15 cellular contexts compared by ENCODE assay signal in the genomic region with DNA sequence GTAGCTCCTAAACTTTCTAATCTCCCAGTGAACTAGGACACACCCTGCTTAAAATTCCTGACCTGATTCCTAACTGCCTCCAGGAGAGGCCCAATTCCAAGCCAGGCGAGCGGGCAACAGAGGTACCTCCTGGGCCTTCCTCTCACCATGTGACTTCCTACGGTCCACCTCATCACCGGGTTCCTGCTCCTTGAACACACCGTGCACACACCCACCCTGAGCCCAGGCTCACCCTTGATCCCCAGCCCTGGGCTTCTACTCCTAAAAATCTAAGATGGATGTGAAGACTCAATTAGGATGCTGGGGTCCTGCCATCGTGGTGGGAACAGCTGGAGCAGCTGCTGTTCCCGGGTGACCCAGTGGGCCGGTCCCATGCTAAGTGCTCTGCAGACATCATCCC.
DNase-seq lines count a peak whose midpoint lies in the region; ATAC-seq and TF ChIP-seq lines count a peak whose summit lies in the region.
"Had no signal": no experiment of that assay in that cellular context is flagged by ENCODE, and none has a peak within 500 bp of the region (broad histone marks: within the 10 kb centered on the region; RNA-seq: fewer than 3 reads in every experiment).

No MANE protein-coding gene starts in this region.

- H3K27ac Mint-ChIP-seq in WTC11 = peak overlapping the region; percentile 68; the same call in 1 of the 2 replicates
- peak overlapping the region; percentile 87 for H3K27ac Mint-ChIP-seq in dendritic cell treated with granulocyte-macrophage colony-stimulating factor and Interleukin-4, amounts not matched to agents 40 ng/mL and 50 ng/mL, for 4 days
- peak overlapping the region in 2 of 3 experiments; percentile 44 to 56 for H3K27ac Mint-ChIP-seq in nephron
- H3K27ac Mint-ChIP-seq: CD4-positive, alpha-beta T cell had no signal

- H3K4me1 Mint-ChIP-seq in WTC11 (peaks cover 15% of the 10 kb centered on the region), nephron (peaks cover 24% of the 10 kb centered on the region)
- peaks cover 83% of the 10 kb centered on the region for H3K4me1 Mint-ChIP-seq in dendritic cell treated with granulocyte-macrophage colony-stimulating factor and Interleukin-4, amounts not matched to agents 40 ng/mL and 50 ng/mL, for 4 days (ENCODE audit: low read depth)

- DNase-seq in WTC11 (ENCODE audit: low spot score) = no peak
- no peak for DNase-seq in T-helper 2 cell
- DNase-seq in stimulated activated CD4-positive, alpha-beta T cell treated with anti-CD3 and anti-CD28 coated beads, Interleukin-15, amount 100 ng/mL, for 24 hours = no peak
- no peak for DNase-seq in omental fat pad (ENCODE audit: low spot score)
- DNase-seq: ACHN; AML-193; CD4-positive, alpha-beta T cell; MG63; NCI-H1092; NCI-H2081 treated with DMSO at 0.1 percent for 48 hours; NCI-H510A treated with DMSO at 0.1 percent for 48 hours; PC-9 had no signal

- H3K9me3 Mint-ChIP-seq in WTC11 (no peaks in the 10 kb centered on the region), nephron (no peaks in the 10 kb centered on the region)
- H3K9me3 Mint-ChIP-seq in dendritic cell treated with granulocyte-macrophage colony-stimulating factor and Interleukin-4, amounts not matched to agents 40 ng/mL and 50 ng/mL, for 4 days = peaks cover 8% of the 10 kb centered on the region
- H3K9me3 Mint-ChIP-seq: CD4-positive, alpha-beta T cell had no signal

- POLR2A ChIA-PET in WTC11 (lab: Charles Lee) = no interaction called here

- CTCF ChIA-PET in WTC11 (lab: Charles Lee) = interaction anchor here (1.0 to 1.1 kb wide), 2 partner anchors 43 to 122 kb away, joined by 3 to 4 read pairs; no protein-coding TSS in a partner anchor

- intact Hi-C loops in dendritic cell treated with granulocyte-macrophage colony-stimulating factor and Interleukin-4, amounts not matched to agents 40 ng/mL and 50 ng/mL, for 4 days (cut with micrococcal nuclease) = no loop called here

- H3K27ac ChIP-seq in temporal lobe (ENCODE audit: low read depth, low read length) = peak overlapping the region; percentile 33
- H3K27ac ChIP-seq: PC-9 had no signal

- no peak for ATAC-seq in WTC11
- no peak for ATAC-seq in omental fat pad (ENCODE audit: low FRiP score)

- no peak overlapping the region for H3K4me3 Mint-ChIP-seq in WTC11
- H3K4me3 Mint-ChIP-seq in dendritic cell treated with granulocyte-macrophage colony-stimulating factor and Interleukin-4, amounts not matched to agents 40 ng/mL and 50 ng/mL, for 4 days = no peak overlapping the region
- no peak overlapping the region for H3K4me3 Mint-ChIP-seq in nephron
- H3K4me3 Mint-ChIP-seq: CD4-positive, alpha-beta T cell had no signal

- no peak for TF ChIP-seq CTCF in WTC11 (IDR thresholded peaks at IDR 0.05)
- no peak for TF ChIP-seq CTCF in nephron (IDR thresholded peaks at IDR 0.05; ENCODE audit: unreplicated experiment in 3 of 3)
- no peak for TF ChIP-seq CTCF in omental fat pad (IDR thresholded peaks at IDR 0.05)

- peaks cover 16% of the 10 kb centered on the region for H3K36me3 Mint-ChIP-seq in WTC11
- peaks cover 90% of the 10 kb centered on the region for H3K36me3 Mint-ChIP-seq in dendritic cell treated with granulocyte-macrophage colony-stimulating factor and Interleukin-4, amounts not matched to agents 40 ng/mL and 50 ng/mL, for 4 days (ENCODE audit: low read depth)
- peaks cover 11% of the 10 kb centered on the region for H3K36me3 Mint-ChIP-seq in nephron (ENCODE audit: low read depth)

- no peaks in the 10 kb centered on the region for H3K27me3 Mint-ChIP-seq in WTC11 (ENCODE audit: low read depth)
- H3K27me3 Mint-ChIP-seq in dendritic cell treated with granulocyte-macrophage colony-stimulating factor and Interleukin-4, amounts not matched to agents 40 ng/mL and 50 ng/mL, for 4 days = no peaks in the 10 kb centered on the region
- peaks cover 5% of the 10 kb centered on the region for H3K27me3 Mint-ChIP-seq in nephron (ENCODE audit: low read depth)
- H3K27me3 Mint-ChIP-seq: CD4-positive, alpha-beta T cell had no signal

TF ChIP-seq in WTC11, 78 proteins besides CTCF, POLR2A, EP300 and RAD21 (continues in another document):
- TF ChIP-seq, protein P1, sequence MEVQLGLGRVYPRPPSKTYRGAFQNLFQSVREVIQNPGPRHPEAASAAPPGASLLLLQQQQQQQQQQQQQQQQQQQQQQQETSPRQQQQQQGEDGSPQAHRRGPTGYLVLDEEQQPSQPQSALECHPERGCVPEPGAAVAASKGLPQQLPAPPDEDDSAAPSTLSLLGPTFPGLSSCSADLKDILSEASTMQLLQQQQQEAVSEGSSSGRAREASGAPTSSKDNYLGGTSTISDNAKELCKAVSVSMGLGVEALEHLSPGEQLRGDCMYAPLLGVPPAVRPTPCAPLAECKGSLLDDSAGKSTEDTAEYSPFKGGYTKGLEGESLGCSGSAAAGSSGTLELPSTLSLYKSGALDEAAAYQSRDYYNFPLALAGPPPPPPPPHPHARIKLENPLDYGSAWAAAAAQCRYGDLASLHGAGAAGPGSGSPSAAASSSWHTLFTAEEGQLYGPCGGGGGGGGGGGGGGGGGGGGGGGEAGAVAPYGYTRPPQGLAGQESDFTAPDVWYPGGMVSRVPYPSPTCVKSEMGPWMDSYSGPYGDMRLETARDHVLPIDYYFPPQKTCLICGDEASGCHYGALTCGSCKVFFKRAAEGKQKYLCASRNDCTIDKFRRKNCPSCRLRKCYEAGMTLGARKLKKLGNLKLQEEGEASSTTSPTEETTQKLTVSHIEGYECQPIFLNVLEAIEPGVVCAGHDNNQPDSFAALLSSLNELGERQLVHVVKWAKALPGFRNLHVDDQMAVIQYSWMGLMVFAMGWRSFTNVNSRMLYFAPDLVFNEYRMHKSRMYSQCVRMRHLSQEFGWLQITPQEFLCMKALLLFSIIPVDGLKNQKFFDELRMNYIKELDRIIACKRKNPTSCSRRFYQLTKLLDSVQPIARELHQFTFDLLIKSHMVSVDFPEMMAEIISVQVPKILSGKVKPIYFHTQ (CRISPR knock-in tag; IDR thresholded peaks at IDR 0.05) = no peak
- no peak for TF ChIP-seq FOXP1 (CRISPR knock-in tag; IDR thresholded peaks at IDR 0.05; ENCODE audit: borderline replicate concordance)
- TF ChIP-seq, protein P2, sequence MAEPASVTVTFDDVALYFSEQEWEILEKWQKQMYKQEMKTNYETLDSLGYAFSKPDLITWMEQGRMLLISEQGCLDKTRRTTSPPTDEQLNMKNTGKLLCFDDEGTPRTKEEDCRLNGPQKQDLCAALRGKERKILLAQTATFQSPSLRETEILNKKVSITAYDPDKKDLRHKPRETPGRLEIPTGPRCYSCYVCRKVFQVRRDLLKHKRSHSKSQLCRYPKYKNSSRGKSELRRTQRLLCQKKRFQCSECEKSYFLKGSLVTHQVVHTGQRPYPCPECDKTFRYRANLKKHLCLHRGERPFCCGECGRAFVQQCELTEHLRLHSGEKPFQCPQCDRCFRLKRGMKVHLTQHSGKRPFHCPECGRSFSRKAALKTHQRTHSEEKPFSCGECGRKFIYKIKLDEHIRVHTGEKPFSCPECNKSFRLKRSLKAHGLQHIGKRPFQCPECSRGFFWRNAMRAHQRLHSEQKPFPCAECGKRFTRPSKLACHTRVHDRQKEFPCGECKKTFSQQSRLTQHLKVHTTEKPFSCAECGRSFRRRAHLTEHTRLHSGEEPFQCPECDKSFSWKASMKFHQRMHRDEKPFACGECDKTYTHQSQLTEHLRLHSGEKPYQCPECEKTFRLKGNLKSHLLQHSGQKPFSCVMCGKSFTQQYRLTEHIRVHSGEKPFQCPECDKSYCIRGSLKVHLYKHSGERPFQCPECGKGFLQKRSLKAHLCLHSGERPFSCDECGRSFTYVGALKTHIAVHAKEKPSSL (CRISPR knock-in tag; conservative IDR thresholded peaks at IDR 0.05) = no peak
- TF ChIP-seq SP1 (CRISPR knock-in tag; conservative IDR thresholded peaks at IDR 0.05) = no peak
- TF ChIP-seq ZNF263 (CRISPR knock-in tag; IDR thresholded peaks at IDR 0.05; ENCODE audit: low read depth) = no peak
- TF ChIP-seq ZNF671 (CRISPR knock-in tag; IDR thresholded peaks at IDR 0.05) = no peak
- TF ChIP-seq, protein P3, sequence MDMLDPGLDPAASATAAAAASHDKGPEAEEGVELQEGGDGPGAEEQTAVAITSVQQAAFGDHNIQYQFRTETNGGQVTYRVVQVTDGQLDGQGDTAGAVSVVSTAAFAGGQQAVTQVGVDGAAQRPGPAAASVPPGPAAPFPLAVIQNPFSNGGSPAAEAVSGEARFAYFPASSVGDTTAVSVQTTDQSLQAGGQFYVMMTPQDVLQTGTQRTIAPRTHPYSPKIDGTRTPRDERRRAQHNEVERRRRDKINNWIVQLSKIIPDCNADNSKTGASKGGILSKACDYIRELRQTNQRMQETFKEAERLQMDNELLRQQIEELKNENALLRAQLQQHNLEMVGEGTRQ (CRISPR knock-in tag; IDR thresholded peaks at IDR 0.05) = no peak
- no peak for TF ChIP-seq SOX15 (CRISPR knock-in tag; IDR thresholded peaks at IDR 0.05)
- TF ChIP-seq OVOL2 (CRISPR knock-in tag; IDR thresholded peaks at IDR 0.05; ENCODE audit: borderline replicate concordance) = no peak
